8 cellular contexts compared by ENCODE assay signal in the genomic region with DNA sequence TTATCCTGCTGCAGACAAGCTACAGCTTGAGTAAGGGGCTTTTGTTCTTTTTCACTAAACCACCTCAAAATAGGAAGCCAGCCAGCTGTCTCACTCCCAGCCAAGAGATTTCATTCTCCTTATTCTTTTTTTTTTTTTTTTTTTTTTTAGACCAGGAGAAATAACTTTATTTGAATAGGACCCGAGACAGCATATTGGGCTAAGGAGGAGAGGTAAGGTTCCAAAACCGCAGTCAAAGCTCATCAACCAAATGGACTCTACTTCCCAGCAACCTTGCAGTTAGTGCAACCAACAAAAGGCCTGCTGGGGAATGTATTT. TPM values are rescaled to one million over a fixed set of nuclear protein-coding genes. Genes with fewer than 3 reads are reported as not detected.
DNase-seq lines count a peak whose midpoint lies in the region; ATAC-seq, FAIRE-seq and TF ChIP-seq lines count a peak whose summit lies in the region.
"Not testable (repeated sequence)": the region's sequence is repeated elsewhere in the genome, so short reads cannot be mapped to it uniquely, and the experiment has no call there.

No MANE protein-coding gene starts in this region.

- H4K20me1 ChIP-seq in K562 (replicated peaks; ENCODE audit: control insufficient read depth, insufficient read depth, low read length): not testable (repeated sequence)

- H3K9ac ChIP-seq in K562 (ENCODE audit: insufficient read depth in 1 of 2, low read depth in 2 of 2, low read length in 2 of 2); neuronal stem cell (ENCODE audit: low read depth, low read length, poor library complexity): not testable (repeated sequence)

- not testable (repeated sequence) for H3K9me3 ChIP-seq in CD8-positive, alpha-beta memory T cell (ENCODE audit: low read length); K562 (replicated peaks; ENCODE audit: control insufficient read depth, insufficient read depth, low read depth, low read length); neuronal stem cell (replicated peaks in 1 of 2; ENCODE audit: control insufficient read depth in 2 of 2, insufficient read depth in 1 of 2, low read depth in 1 of 2, low read length in 2 of 2)
- H3K9me3 ChIP-seq in KOPT-K1 (ENCODE audit: insufficient read depth, low read length, poor library complexity, severe bottlenecking): peaks cover 10% of the 10 kb centered on the region

- TF ChIP-seq POLR2A in K562 (conservative IDR thresholded peaks at IDR 0.05): not testable (repeated sequence)

- H2AK5ac ChIP-seq in neuronal stem cell (ENCODE audit: low read depth, low read length): not testable (repeated sequence)

- H3K4me1 ChIP-seq in CD8-positive, alpha-beta memory T cell (ENCODE audit: insufficient read depth, low read length): peaks cover 56% of the 10 kb centered on the region
- not testable (repeated sequence) for H3K4me1 ChIP-seq in K562 (replicated peaks in 1 of 2; ENCODE audit: control insufficient read depth in 2 of 2, insufficient read depth in 2 of 2, low read length in 2 of 2); neuronal stem cell (ENCODE audit: control insufficient read depth in 2 of 2, insufficient read depth in 1 of 2, low read depth in 1 of 2, low read length in 2 of 2)

- WGBS in K562 (ENCODE audit: insufficient coverage, low coverage, missing lambda C conversion rate): 0% methylated on average over 1 of the region's 2 CpGs
- no CpG with 5 or more reads among the region's 2 CpGs for WGBS in neuronal stem cell (ENCODE audit: extremely low coverage in 2 of 2, insufficient read length in 2 of 2, insufficient replicate concordance in 1 of 2), 2 donors

- not testable (repeated sequence) for H3K23ac ChIP-seq in neuronal stem cell (ENCODE audit: low read depth, low read length, poor library complexity)

- not testable (repeated sequence) for H3K79me2 ChIP-seq in K562 (ENCODE audit: control insufficient read depth, insufficient read depth, low read length)

- H3K27ac Mint-ChIP-seq in CD8-positive, alpha-beta memory T cell: peak overlapping the region; percentile 76 to 99 (median 93)
- H3K27ac Mint-ChIP-seq in T-cell: peak overlapping the region; percentile 91
- H3K27ac Mint-ChIP-seq in memory B cell: peak overlapping the region; percentile 91

- H3K9me1 ChIP-seq in K562 (ENCODE audit: control insufficient read depth, insufficient read depth, low read length): not testable (repeated sequence)

- in situ Hi-C loops in K562 (cut with MboI): not testable (repeated sequence)

- H3K36me3 ChIP-seq in CD8-positive, alpha-beta memory T cell (ENCODE audit: insufficient read depth, low read length); KOPT-K1 (ENCODE audit: insufficient read depth, low read length); K562 (ENCODE audit: control insufficient read depth, insufficient read depth, low read length); neuronal stem cell (replicated peaks in 1 of 2; ENCODE audit: control insufficient read depth in 2 of 2, insufficient read depth in 2 of 2, low read length in 2 of 2): not testable (repeated sequence)

- not testable (repeated sequence) for H3K18ac ChIP-seq in neuronal stem cell (ENCODE audit: low read length)

- not testable (repeated sequence) for H3K27me3 Mint-ChIP-seq in CD8-positive, alpha-beta memory T cell; T-cell; activated T-cell treated with anti-CD3 and anti-CD28 coated beads, Interleukin-2, amount 50 U/mL, for 4 hours (ENCODE audit: low read depth); memory B cell

- H3K27ac ChIP-seq in CD8-positive, alpha-beta memory T cell (ENCODE audit: low read depth, low read length): peak overlapping the region; percentile 29
- H3K27ac ChIP-seq in KOPT-K1 (ENCODE audit: low read depth, low read length, poor library complexity, severe bottlenecking) (peak overlapping the region; percentile 81), neuronal stem cell (replicated peaks; ENCODE audit: low read length) (peak overlapping the region; percentile 46), substantia nigra (ENCODE audit: low read depth, low read length, poor library complexity, severe bottlenecking) (peak overlapping the region; percentile 44)
- H3K27ac ChIP-seq in K562 (ENCODE audit: extremely low read depth, low read depth, low read length): not testable (repeated sequence)

- peak overlapping the region; percentile 65 to 83 (median 72) for H3K4me3 Mint-ChIP-seq in CD8-positive, alpha-beta memory T cell
- H3K4me3 Mint-ChIP-seq in T-cell (peak overlapping the region; percentile 55 to 71 (median 69)), memory B cell (peak overlapping the region; percentile 84)
- peak overlapping the region; percentile 52 for H3K4me3 Mint-ChIP-seq in activated T-cell treated with anti-CD3 and anti-CD28 coated beads, Interleukin-2, amount 50 U/mL, for 4 hours

- H4K8ac ChIP-seq in neuronal stem cell (ENCODE audit: low read depth, low read length): not testable (repeated sequence)

- H3K9me3 Mint-ChIP-seq in CD8-positive, alpha-beta memory T cell: peaks cover 10 to 21% (median 17%) of the 10 kb centered on the region in 5 donors
- peaks cover 4 to 12% (median 9%) of the 10 kb centered on the region in 3 donors for H3K9me3 Mint-ChIP-seq in T-cell
- peaks cover 22% of the 10 kb centered on the region for H3K9me3 Mint-ChIP-seq in activated T-cell treated with anti-CD3 and anti-CD28 coated beads, Interleukin-2, amount 50 U/mL, for 4 hours
- not testable (repeated sequence) for H3K9me3 Mint-ChIP-seq in memory B cell

- H2BK15ac ChIP-seq in neuronal stem cell (ENCODE audit: low read length): not testable (repeated sequence)

- H3K36me3 Mint-ChIP-seq in CD8-positive, alpha-beta memory T cell: peaks cover 2 to 18% (median 4%) of the 10 kb centered on the region in 3 donors
- not testable (repeated sequence) for H3K36me3 Mint-ChIP-seq in T-cell; activated T-cell treated with anti-CD3 and anti-CD28 coated beads, Interleukin-2, amount 50 U/mL, for 4 hours (ENCODE audit: insufficient read depth); memory B cell

- H4K91ac ChIP-seq in neuronal stem cell (ENCODE audit: low read depth, low read length, poor library complexity): not testable (repeated sequence)

- H2BK5ac ChIP-seq in neuronal stem cell (ENCODE audit: low read length): not testable (repeated sequence)

- not testable (repeated sequence) for H2BK12ac ChIP-seq in neuronal stem cell (ENCODE audit: low read length)

- H3K14ac ChIP-seq in neuronal stem cell (ENCODE audit: low read length): not testable (repeated sequence)

- H2AFZ ChIP-seq in K562 (ENCODE audit: low read depth, low read length): not testable (repeated sequence)
- H2AFZ ChIP-seq in neuronal stem cell (ENCODE audit: low read length): peak overlapping the region; percentile 32

- peaks cover 63 to 80% (median 76%) of the 10 kb centered on the region in 3 donors for H3K4me1 Mint-ChIP-seq in CD8-positive, alpha-beta memory T cell
- H3K4me1 Mint-ChIP-seq in T-cell (peaks cover 75 to 77% (median 75%) of the 10 kb centered on the region in 3 donors), memory B cell (peaks cover 44% of the 10 kb centered on the region)
- peaks cover 70% of the 10 kb centered on the region for H3K4me1 Mint-ChIP-seq in activated T-cell treated with anti-CD3 and anti-CD28 coated beads, Interleukin-2, amount 50 U/mL, for 4 hours (ENCODE audit: low read depth)

- H3K4me3 ChIP-seq in CD8-positive, alpha-beta memory T cell (ENCODE audit: low read length): peak overlapping the region; percentile 38
- H3K4me3 ChIP-seq in K562; neuronal stem cell (ENCODE audit: low read length in 2 of 2): not testable (repeated sequence)

- FAIRE-seq in K562 (lab: Jason Lieb, UNC): not testable (repeated sequence)

- not testable (repeated sequence) for ATAC-seq in T-cell (replicated peaks in 1 of 4); activated T-cell treated with anti-CD3 and anti-CD28 coated beads, Interleukin-2, amount 50 U/mL, for 4 hours; K562; memory B cell (ENCODE audit: low read depth)

- intact Hi-C loops in K562 (cut with micrococcal nuclease): not testable (repeated sequence)

- not testable (repeated sequence) for H2BK120ac ChIP-seq in neuronal stem cell (ENCODE audit: low read depth, low read length)

- H3K4me2 ChIP-seq in K562 (ENCODE audit: insufficient read depth, low read length); neuronal stem cell (ENCODE audit: insufficient read depth, low read length, poor library complexity, severe bottlenecking): not testable (repeated sequence)

- not testable (repeated sequence) for H3K4ac ChIP-seq in neuronal stem cell (ENCODE audit: low read length)

- CTCF ChIA-PET in CD8-positive, alpha-beta memory T cell (lab: Charles Lee): interaction anchor here (0.9 to 5.9 kb wide), 5 partner anchors 9 to 99 kb away, joined by 3 to 79 read pairs (median 4); partner anchors contain the start of gene PSMC4
- CTCF ChIA-PET in T-cell (lab: Charles Lee): interaction anchor here (0.6 to 2.8 kb wide), 6 partner anchors 9 to 28 kb away, joined by 3 to 61 read pairs (median 6); partner anchors contain the start of gene PSMC4 (in 2 of the 2)
- CTCF ChIA-PET in K562 (lab: Yijun Ruan, JAX; ENCODE audit: low intra/inter-chr PET ratio): not testable (repeated sequence)

- TF ChIP-seq CTCF in K562 (IDR thresholded peaks at IDR 0.05 in 2 of 3, conservative IDR thresholded peaks at IDR 0.05 in 1 of 3; ENCODE audit: insufficient read depth in 2 of 3, low read depth in 1 of 3, low read length in 3 of 3): not testable (repeated sequence)

- not testable (repeated sequence) for H3K79me1 ChIP-seq in neuronal stem cell (ENCODE audit: low read depth, low read length)

- not testable (repeated sequence) for TF ChIP-seq EP300 in K562 (IDR thresholded peaks at IDR 0.05; ENCODE audit: low read length)

- BruUV-seq in K562 (replicated peaks; lab: Mats Ljungman, UMichigan): not testable (repeated sequence)

- not testable (repeated sequence) for DNase-seq in CD8-positive, alpha-beta memory T cell; T-cell; activated T-cell treated with anti-CD3 and anti-CD28 coated beads, Interleukin-2, amount 50 U/mL, for 4 hours; K562 (ENCODE audit: extremely low read depth in 1 of 4, low spot score in 3 of 4); memory B cell (ENCODE audit: low spot score in 2 of 2); substantia nigra (lab: John Stamatoyannopoulos, UW)
- DNase-seq in neuronal stem cell (ENCODE audit: low spot score): peak; percentile 20

- not testable (repeated sequence) for TF ChIP-seq RAD21 in K562 (CRISPR knock-in tag; conservative IDR thresholded peaks at IDR 0.05 in 1 of 2, IDR thresholded peaks at IDR 0.05 in 1 of 2)

- POLR2A ChIA-PET in CD8-positive, alpha-beta memory T cell (lab: Charles Lee): interaction anchor here (0.6 to 2.6 kb wide), 4 partner anchors 28 to 536 kb away, joined by 3 to 28 read pairs (median 4); partner anchors contain the start of genes PSMC4, ZFP36 and ZNF780A
- POLR2A ChIA-PET in T-cell (lab: Charles Lee): interaction anchor here (0.6 to 1.6 kb wide), 5 partner anchors 11 to 49 kb away, joined by 3 to 11 read pairs (median 7); partner anchors contain the start of gene PSMC4 (in 2 of the 2)
- POLR2A ChIA-PET in K562 (lab: Yijun Ruan, JAX): interaction anchor here (0.7 to 0.8 kb wide), 2 partner anchors 18 to 299 kb away, joined by 3 to 4 read pairs; no protein-coding TSS in a partner anchor

- not testable (repeated sequence) for H3K27me3 ChIP-seq in CD8-positive, alpha-beta memory T cell (ENCODE audit: insufficient read depth, low read length, poor library complexity, severe bottlenecking); K562 (ENCODE audit: control insufficient read depth in 2 of 2, insufficient read depth in 2 of 2, low read length in 2 of 2); neuronal stem cell (ENCODE audit: control insufficient read depth in 3 of 3, insufficient read depth in 3 of 3, low read depth in 1 of 3, low read length in 3 of 3)

RNA-seq across cellular contexts. Expression of gene FCGBP, which starts 8.0 kb away (rescaled TPM):
- 1 to 10 TPM; 7.0 to 7.9 TPM for total RNA-seq in CD8-positive, alpha-beta memory T cell
- polyA plus RNA-seq in CD8-positive, alpha-beta memory T cell: 2.7 TPM
- total RNA-seq in T-cell (10 to 100 TPM; 12.6 to 88.0 (median 43.3) TPM), K562 (2014; rRNA removed) (0.04 and 0.05 TPM in 2 replicates), K562 (2014; rRNA removed; fragmentation: Illumina TruSeq; extraction: Trizol) (not detected in 2 replicates), K562 (2015; rRNA removed; fragmentation: Illumina TruSeq; extraction: Trizol) (0.19 and 0.25 TPM in 2 replicates), K562 (2021) (1.5 and 1.9 TPM in 2 replicates)
- total RNA-seq in activated T-cell treated with anti-CD3 and anti-CD28 coated beads, Interleukin-2, amount 50 U/mL, for 4 hours: 1 to 10 TPM; 1.7 to 3.0 (median 2.5) TPM
- 0.79 and 0.83 TPM in 2 replicates for total RNA-seq in K562 (2011; cell fraction: chromatin; rRNA removed; ENCODE audit: low replicate concordance)
- total RNA-seq in K562 (2011; cell fraction: nucleolus; rRNA removed): 0.39 and 0.83 TPM in 2 replicates
- total RNA-seq in K562 (2011; cell fraction: nucleoplasm; rRNA removed): 0.15 and 0.22 TPM in 2 replicates
- polyA plus RNA-seq in K562 (2011; rRNA removed) (0.04 and 0.13 TPM in 2 replicates), K562 (2014; fragmentation: Illumina TruSeq; extraction: Trizol) (0.01 TPM in 2 replicates), K562 (2014; fragmentation: Nextera tagmentation; extraction: Ambion mirVana) (not detected), K562 (2014; rRNA removed) (0.03 TPM in 1 of 2 replicates, not detected in the other)
- 0.15 and 0.27 TPM in 2 replicates for polyA plus RNA-seq in K562 (2011; cell fraction: cytosol; rRNA removed)
- polyA plus RNA-seq in K562 (2011; cell fraction: nucleus; rRNA removed): 0.17 and 0.73 TPM in 2 replicates
- 0.12 and 0.18 TPM in 2 replicates for polyA plus RNA-seq in K562 (2012)
- 0.18 TPM in 1 of 2 replicates, not detected in the other for polyA minus RNA-seq in K562 (2011; rRNA and poly(A)+ RNA removed)
- polyA minus RNA-seq in K562 (2011; cell fraction: cytosol; rRNA and poly(A)+ RNA removed): 0.10 TPM in 1 of 2 replicates, not detected in the other
- 0.33 and 0.67 TPM in 2 replicates for polyA minus RNA-seq in K562 (2011; cell fraction: nucleus; rRNA and poly(A)+ RNA removed)
- polyA plus RNA-seq in neuronal stem cell (2013, experiment 1 of 2): 0.28 TPM
- polyA plus RNA-seq in neuronal stem cell (2013, experiment 2 of 2): 0.29 TPM

RNA-seq across cellular contexts. Expression of gene PSMC4, which starts 28.5 kb away (rescaled TPM):
- 100 to 1,000 TPM; 170 to 179 TPM for total RNA-seq in CD8-positive, alpha-beta memory T cell
- 114 TPM for polyA plus RNA-seq in CD8-positive, alpha-beta memory T cell
- total RNA-seq in T-cell (10 to 100 TPM; 58.5 to 80.0 (median 59.6) TPM), K562 (2014; rRNA removed) (142 and 187 TPM in 2 replicates), K562 (2014; rRNA removed; fragmentation: Illumina TruSeq; extraction: Trizol) (104 and 115 TPM in 2 replicates), K562 (2015; rRNA removed; fragmentation: Illumina TruSeq; extraction: Trizol) (139 and 143 TPM in 2 replicates), K562 (2021) (146 and 150 TPM in 2 replicates)
- total RNA-seq in activated T-cell treated with anti-CD3 and anti-CD28 coated beads, Interleukin-2, amount 50 U/mL, for 4 hours: 100 to 1,000 TPM; 279 to 293 (median 280) TPM
- total RNA-seq in K562 (2011; cell fraction: chromatin; rRNA removed; ENCODE audit: low replicate concordance): 46.0 and 82.3 TPM in 2 replicates
- total RNA-seq in K562 (2011; cell fraction: nucleolus; rRNA removed): 49.2 and 65.9 TPM in 2 replicates
- 40.1 and 50.1 TPM in 2 replicates for total RNA-seq in K562 (2011; cell fraction: nucleoplasm; rRNA removed)
- polyA plus RNA-seq in K562 (2011; rRNA removed) (45.9 and 69.6 TPM in 2 replicates), K562 (2014; fragmentation: Illumina TruSeq; extraction: Trizol) (171 and 192 TPM in 2 replicates), K562 (2014; fragmentation: Nextera tagmentation; extraction: Ambion mirVana) (100 to 1,000 TPM; 380 to 475 TPM), K562 (2014; rRNA removed) (97.0 and 102 TPM in 2 replicates)
- polyA plus RNA-seq in K562 (2011; cell fraction: cytosol; rRNA removed): 53.9 and 128 TPM in 2 replicates
- 93.8 and 118 TPM in 2 replicates for polyA plus RNA-seq in K562 (2011; cell fraction: nucleus; rRNA removed)
- 138 and 171 TPM in 2 replicates for polyA plus RNA-seq in K562 (2012)
- polyA minus RNA-seq in K562 (2011; rRNA and poly(A)+ RNA removed): 26.7 and 28.2 TPM in 2 replicates
- polyA minus RNA-seq in K562 (2011; cell fraction: cytosol; rRNA and poly(A)+ RNA removed): 57.7 and 66.1 TPM in 2 replicates
- polyA minus RNA-seq in K562 (2011; cell fraction: nucleus; rRNA and poly(A)+ RNA removed): 21.8 and 31.1 TPM in 2 replicates
- 53.0 TPM for polyA plus RNA-seq in neuronal stem cell (2013, experiment 1 of 2)
- polyA plus RNA-seq in neuronal stem cell (2013, experiment 2 of 2): 55.0 TPM

RNA-seq across cellular contexts. Expression of gene ZNF546, which starts 54.4 kb away (rescaled TPM):
- total RNA-seq in CD8-positive, alpha-beta memory T cell: 1 to 10 TPM; 4.8 to 5.0 TPM
- 6.6 TPM for polyA plus RNA-seq in CD8-positive, alpha-beta memory T cell
- total RNA-seq in T-cell: 10 to 100 TPM in 3 of 5 donors, 1 to 10 TPM in 2; 5.9 to 18.0 (median 12.9) TPM
- 1 to 10 TPM; 2.2 to 2.8 (median 2.6) TPM for total RNA-seq in activated T-cell treated with anti-CD3 and anti-CD28 coated beads, Interleukin-2, amount 50 U/mL, for 4 hours
- 9.2 and 22.4 TPM in 2 replicates for total RNA-seq in K562 (2011; cell fraction: chromatin; rRNA removed; ENCODE audit: low replicate concordance)
- 2.3 and 9.7 TPM in 2 replicates for total RNA-seq in K562 (2011; cell fraction: nucleolus; rRNA removed)
- 8.6 and 9.7 TPM in 2 replicates for total RNA-seq in K562 (2011; cell fraction: nucleoplasm; rRNA removed)
- 1.1 and 2.2 TPM in 2 replicates for total RNA-seq in K562 (2014; rRNA removed)
- 5.1 and 5.3 TPM in 2 replicates for total RNA-seq in K562 (2014; rRNA removed; fragmentation: Illumina TruSeq; extraction: Trizol)
- 3.0 and 4.3 TPM in 2 replicates for total RNA-seq in K562 (2015; rRNA removed; fragmentation: Illumina TruSeq; extraction: Trizol)
- total RNA-seq in K562 (2021): 3.5 and 3.6 TPM in 2 replicates
- 2.7 and 3.0 TPM in 2 replicates for polyA plus RNA-seq in K562 (2011; rRNA removed)
- 0.74 and 0.91 TPM in 2 replicates for polyA plus RNA-seq in K562 (2011; cell fraction: cytosol; rRNA removed)
- polyA plus RNA-seq in K562 (2011; cell fraction: nucleus; rRNA removed): 2.4 and 2.9 TPM in 2 replicates
- polyA plus RNA-seq in K562 (2012): 1.4 and 1.6 TPM in 2 replicates
- 1.4 and 2.2 TPM in 2 replicates for polyA plus RNA-seq in K562 (2014; fragmentation: Illumina TruSeq; extraction: Trizol)
- 1 to 10 TPM; 1.7 to 2.2 TPM for polyA plus RNA-seq in K562 (2014; fragmentation: Nextera tagmentation; extraction: Ambion mirVana)
- 0.73 and 2.4 TPM in 2 replicates for polyA plus RNA-seq in K562 (2014; rRNA removed)
- polyA minus RNA-seq in K562 (2011; rRNA and poly(A)+ RNA removed): 8.3 and 15.2 TPM in 2 replicates
- polyA minus RNA-seq in K562 (2011; cell fraction: cytosol; rRNA and poly(A)+ RNA removed): 3.0 and 3.1 TPM in 2 replicates
- polyA minus RNA-seq in K562 (2011; cell fraction: nucleus; rRNA and poly(A)+ RNA removed): 5.8 and 11.4 TPM in 2 replicates
- polyA plus RNA-seq in neuronal stem cell (2013, experiment 1 of 2): 0.93 TPM
- polyA plus RNA-seq in neuronal stem cell (2013, experiment 2 of 2): 0.83 TPM
